Comparison of ENCODE assay signal across 35 cellular contexts in the genomic region with DNA sequence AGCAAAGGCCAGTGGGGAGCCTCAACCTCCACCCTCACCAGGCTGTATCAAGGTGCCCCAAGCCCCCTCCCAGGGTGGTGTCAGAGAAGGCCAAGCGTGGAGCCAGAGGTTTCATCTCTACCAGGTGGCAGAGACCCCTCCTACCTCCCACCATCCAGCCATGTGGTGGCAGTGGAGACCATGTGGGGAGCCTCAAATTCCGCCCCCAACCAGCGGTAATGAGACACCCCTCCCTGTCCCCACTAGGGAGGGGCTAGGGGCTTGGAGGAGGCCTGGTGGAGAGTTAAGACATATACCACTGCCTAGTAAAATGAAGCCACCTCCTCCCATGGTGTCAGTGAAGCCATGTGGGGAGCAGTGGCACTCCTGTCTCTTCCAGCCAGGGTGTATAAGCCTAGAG.
"Had no signal": no experiment of that assay in that cellular context is flagged by ENCODE, and none has a peak within 500 bp of the region (broad histone marks: within the 10 kb centered on the region; RNA-seq: fewer than 3 reads in every experiment).

No MANE protein-coding gene starts in this region.

- H3K4me1 ChIP-seq: ascending aorta had no signal

- H3K27ac ChIP-seq: ascending aorta, KMS-11, PC-9, RWPE1, VCaP had no signal

- FAIRE-seq: RCC 7860 had no signal

- H3K9me3 ChIP-seq: ascending aorta had no signal

- ATAC-seq: activated CD8-positive, alpha-beta memory T cell treated with anti-CD3 and anti-CD28 coated beads, Interleukin-2, amount 10 ng/mL, durations not matched to agents 7 days and 5 days; activated naive CD8-positive, alpha-beta T cell treated with anti-CD3 and anti-CD28 coated beads, Interleukin-2, amount 50 U/mL, for 24 hours; Right ventricle myocardium inferior had no signal

- H3K27ac Mint-ChIP-seq: activated CD4-positive, alpha-beta memory T cell treated with anti-CD3 and anti-CD28 coated beads, Interleukin-2, amount 10 ng/mL, durations not matched to agents 7 days and 5 days; activated CD8-positive, alpha-beta memory T cell treated with anti-CD3 and anti-CD28 coated beads, Interleukin-2, amount 10 ng/mL, durations not matched to agents 7 days and 5 days; activated naive CD4-positive, alpha-beta T cell treated with anti-CD3 and anti-CD28 coated beads, Interleukin-2, amount 10 ng/mL, durations not matched to agents 7 days and 5 days; activated naive CD8-positive, alpha-beta T cell; activated naive CD8-positive, alpha-beta T cell treated with anti-CD3 and anti-CD28 coated beads, Interleukin-2, amount 50 U/mL, for 24 hours had no signal

- H3K4me1 Mint-ChIP-seq: activated CD4-positive, alpha-beta memory T cell treated with anti-CD3 and anti-CD28 coated beads, Interleukin-2, amount 10 ng/mL, durations not matched to agents 7 days and 5 days; activated CD8-positive, alpha-beta memory T cell treated with anti-CD3 and anti-CD28 coated beads, Interleukin-2, amount 10 ng/mL, durations not matched to agents 7 days and 5 days; activated naive CD4-positive, alpha-beta T cell treated with anti-CD3 and anti-CD28 coated beads, Interleukin-2, amount 10 ng/mL, durations not matched to agents 7 days and 5 days had no signal

- H3K9ac ChIP-seq: KMS-11 had no signal

- H2AFZ ChIP-seq: PC-9 had no signal

- H3K36me3 Mint-ChIP-seq: activated CD8-positive, alpha-beta memory T cell treated with anti-CD3 and anti-CD28 coated beads, Interleukin-2, amount 10 ng/mL, durations not matched to agents 7 days and 5 days; activated naive CD4-positive, alpha-beta T cell treated with anti-CD3 and anti-CD28 coated beads, Interleukin-2, amount 10 ng/mL, durations not matched to agents 7 days and 5 days had no signal

- H3K36me3 ChIP-seq: ascending aorta had no signal

- H3K4me3 Mint-ChIP-seq: activated CD4-positive, alpha-beta memory T cell treated with anti-CD3 and anti-CD28 coated beads, Interleukin-2, amount 10 ng/mL, durations not matched to agents 7 days and 5 days; activated CD8-positive, alpha-beta memory T cell treated with anti-CD3 and anti-CD28 coated beads, Interleukin-2, amount 10 ng/mL, durations not matched to agents 7 days and 5 days; activated naive CD4-positive, alpha-beta T cell treated with anti-CD3 and anti-CD28 coated beads, Interleukin-2, amount 10 ng/mL, durations not matched to agents 7 days and 5 days; activated naive CD8-positive, alpha-beta T cell; activated naive CD8-positive, alpha-beta T cell treated with anti-CD3 and anti-CD28 coated beads, Interleukin-2, amount 50 U/mL, for 24 hours had no signal

- H3K4me3 ChIP-seq: ascending aorta, PC-9 had no signal

- H3K9me3 Mint-ChIP-seq: activated CD4-positive, alpha-beta memory T cell treated with anti-CD3 and anti-CD28 coated beads, Interleukin-2, amount 10 ng/mL, durations not matched to agents 7 days and 5 days; activated naive CD4-positive, alpha-beta T cell treated with anti-CD3 and anti-CD28 coated beads, Interleukin-2, amount 10 ng/mL, durations not matched to agents 7 days and 5 days; activated naive CD8-positive, alpha-beta T cell treated with anti-CD3 and anti-CD28 coated beads, Interleukin-2, amount 50 U/mL, for 24 hours had no signal

- H3K4me2 ChIP-seq: KMS-11, PC-9 had no signal

- H3K27me3 ChIP-seq: ascending aorta had no signal

- DNase-seq: activated CD4-positive, alpha-beta memory T cell treated with anti-CD3 and anti-CD28 coated beads, Interleukin-2, amount 10 ng/mL, durations not matched to agents 7 days and 5 days; activated CD4-positive, alpha-beta T cell treated with anti-CD3 and anti-CD28 coated beads for 1 hour; activated CD4-positive, alpha-beta T cell treated with anti-CD3 and anti-CD28 coated beads for 48 hours; activated CD4-positive, CD25-positive, alpha-beta regulatory T cell; activated CD8-positive, alpha-beta memory T cell treated with anti-CD3 and anti-CD28 coated beads for 24 hours; activated CD8-positive, alpha-beta memory T cell treated with anti-CD3 and anti-CD28 coated beads, Interleukin-2, amount 10 ng/mL, durations not matched to agents 7 days and 5 days; activated CD8-positive, alpha-beta memory T cell treated with anti-CD3 and anti-CD28 coated beads, Interleukin-2, amount 50 U/mL, for 48 hours; activated effector memory CD4-positive, alpha-beta T cell treated with Interleukin-2 at 50 U/mL for 16 hours; activated naive CD4-positive, alpha-beta T cell treated with anti-CD3 and anti-CD28 coated beads, Interleukin-2, amount 10 ng/mL, durations not matched to agents 7 days and 5 days; activated naive CD8-positive, alpha-beta T cell treated with anti-CD3 and anti-CD28 coated beads, Interleukin-2, amount 50 U/mL, for 24 hours; activated T-cell treated with anti-CD3 and anti-CD28 coated beads, Interleukin-2, amount 50 U/mL, for 48 hours; cerebellar nuclear complex; MM.1S; NCI-H1092 treated with DMSO at 0.1 percent for 48 hours; NCI-H187; NCI-H2029 treated with DMSO at 0.1 percent for 48 hours; NCI-H2107; NCI-H2171; NCI-H510A; NCI-H526; NCI-H748 treated with DMSO at 0.1 percent for 48 hours; NK-92 treated with Interleukin-12 subunit alpha and Interleukin-12 subunit beta, amount 100 ng/mL, for 24 hours; PC-9; SIG-M5; SW 1271; T-helper 1 cell; T-helper 2 cell; T-helper 9 cell had no signal

- H3K27me3 Mint-ChIP-seq: activated naive CD8-positive, alpha-beta T cell; activated naive CD8-positive, alpha-beta T cell treated with anti-CD3 and anti-CD28 coated beads, Interleukin-2, amount 50 U/mL, for 24 hours had no signal
